In genomic region chr6:110491644-110492317, GRCh38 we compare ENCODE assay signal across 14 cellular contexts. TPM values are rescaled to one million over a fixed set of nuclear protein-coding genes. Genes with fewer than 3 reads are reported as not detected.
DNase-seq lines count a peak whose midpoint lies in the region; ATAC-seq and TF ChIP-seq lines count a peak whose summit lies in the region.
"Had no signal": no experiment of that assay in that cellular context is flagged by ENCODE, and none has a peak within 500 bp of the region (broad histone marks: within the 10 kb centered on the region; RNA-seq: fewer than 3 reads in every experiment).

No MANE protein-coding gene starts in this region.

- peak overlapping the region; percentile 47 for H3K14ac ChIP-seq in trophoblast cell (ENCODE audit: low read length)

- H2AK5ac ChIP-seq in trophoblast cell (ENCODE audit: low read length): no peak overlapping the region

- H4K20me1 ChIP-seq in GM23338 (replicated peaks; ENCODE audit: insufficient read depth): no peaks in the 10 kb centered on the region

- no peaks in the 10 kb centered on the region for H3K36me3 Mint-ChIP-seq in GM23338 (ENCODE audit: low read depth)
- no peaks in the 10 kb centered on the region for H3K36me3 Mint-ChIP-seq in activated CD4-positive, alpha-beta memory T cell treated with anti-CD3 and anti-CD28 coated beads, Interleukin-2, amount 10 ng/mL, durations not matched to agents 7 days and 5 days (ENCODE audit: low read depth)

- H4K8ac ChIP-seq in trophoblast cell (ENCODE audit: low read depth, low read length): no peak overlapping the region

- no peak overlapping the region for H3K27ac Mint-ChIP-seq in GM23338
- no peak overlapping the region for H3K27ac Mint-ChIP-seq in activated CD4-positive, alpha-beta memory T cell treated with anti-CD3 and anti-CD28 coated beads, Interleukin-2, amount 10 ng/mL, durations not matched to agents 7 days and 5 days
- H3K27ac Mint-ChIP-seq: activated T-helper 1 cell treated with anti-CD3 and anti-CD28 coated beads, Interleukin-12 subunit alpha, Interleukin-12 subunit beta, Interleukin-2, Interleukin-4 antibody, amounts not matched to agents 30 ng/mL and 10 ng/mL and 1 ng/mL, durations not matched to agents 14 hours and 24 hours and 36 hours had no signal

- POLR2A ChIA-PET in activated CD4-positive, alpha-beta memory T cell treated with anti-CD3 and anti-CD28 coated beads, Interleukin-2, amount 10 ng/mL, durations not matched to agents 7 days and 5 days (lab: Charles Lee): no interaction called here

- H3K79me1 ChIP-seq in trophoblast cell (ENCODE audit: low read length): peaks cover 12% of the 10 kb centered on the region

- no peak overlapping the region for H3K23ac ChIP-seq in trophoblast cell (ENCODE audit: low read length)

- H3K4me1 ChIP-seq in GM23338 (ENCODE audit: insufficient read depth): 0 out of 2 replicates have a peak, but pooled peaks cover 5% of the 10 kb centered on the region
- H3K4me1 ChIP-seq in trophoblast cell (ENCODE audit: control insufficient read depth in 1 of 2, insufficient read depth in 2 of 2, low read length in 2 of 2): peaks cover 14 to 17% of the 10 kb centered on the region in 2 experiments
- H3K4me1 ChIP-seq: upper lobe of left lung had no signal

- H2BK120ac ChIP-seq in trophoblast cell (ENCODE audit: insufficient read depth, low read length, poor library complexity): no peak overlapping the region

- no peaks in the 10 kb centered on the region for H3K79me2 ChIP-seq in GM23338 (replicated peaks; ENCODE audit: insufficient read depth)
- H3K79me2 ChIP-seq in trophoblast cell (ENCODE audit: control insufficient read depth, insufficient read depth, low read length, poor library complexity): no peaks in the 10 kb centered on the region

- H2AFZ ChIP-seq in GM23338 (peak overlapping the region; percentile 43; the same call in 1 of the 2 replicates), trophoblast cell (ENCODE audit: insufficient read depth, low read length, poor library complexity) (no peak overlapping the region)

- no peak overlapping the region for H4K12ac ChIP-seq in trophoblast cell (ENCODE audit: low read depth, low read length)

- H4K91ac ChIP-seq in trophoblast cell (ENCODE audit: low read depth, low read length): peak overlapping the region; percentile 47

- H3K36me3 ChIP-seq in GM23338 (ENCODE audit: insufficient read depth): no peaks in the 10 kb centered on the region
- no peaks in the 10 kb centered on the region for H3K36me3 ChIP-seq in trophoblast cell (ENCODE audit: control insufficient read depth in 1 of 2, insufficient read depth in 2 of 2, low read length in 2 of 2)
- H3K36me3 ChIP-seq: upper lobe of left lung had no signal

- H3K27me3 ChIP-seq in GM23338 (ENCODE audit: insufficient read depth) (no peaks in the 10 kb centered on the region), trophoblast cell (ENCODE audit: insufficient read depth, low read length) (no peaks in the 10 kb centered on the region)
- H3K27me3 ChIP-seq: upper lobe of left lung had no signal

- no peak overlapping the region for H3K9ac ChIP-seq in trophoblast cell (ENCODE audit: low read length)

- peak overlapping the region; percentile 45 for H2BK12ac ChIP-seq in trophoblast cell (ENCODE audit: low read length)

- H3K4me3 ChIP-seq in GM23338: no peak overlapping the region
- H3K4me3 ChIP-seq in choroid plexus epithelial cell (ENCODE audit: low read depth, low read length): peak overlapping the region; percentile 19
- H3K4me3 ChIP-seq in trophoblast cell (ENCODE audit: low read depth, low read length): no peak overlapping the region
- H3K4me3 ChIP-seq: upper lobe of left lung had no signal

- ATAC-seq in GM23338 (no peak), HG03175 (IDR thresholded peaks at IDR 0.05; ENCODE audit: unreplicated experiment) (no peak)

- CTCF ChIA-PET in activated CD4-positive, alpha-beta memory T cell treated with anti-CD3 and anti-CD28 coated beads, Interleukin-2, amount 10 ng/mL, durations not matched to agents 7 days and 5 days (lab: Charles Lee): no interaction called here

- H3K9me2 ChIP-seq in GM23338 (ENCODE audit: insufficient read depth): no peaks in the 10 kb centered on the region; the same call in 1 of the 2 replicates

- no CpG with 5 or more reads among the region's 7 CpGs for WGBS in trophoblast cell (ENCODE audit: extremely low coverage, insufficient coverage, insufficient read length)

- H2BK5ac ChIP-seq in trophoblast cell (ENCODE audit: low read depth, low read length, poor library complexity): peak overlapping the region; percentile 49

- H3K9me3 Mint-ChIP-seq in GM23338: no peaks in the 10 kb centered on the region
- H3K9me3 Mint-ChIP-seq in activated CD4-positive, alpha-beta memory T cell treated with anti-CD3 and anti-CD28 coated beads, Interleukin-2, amount 10 ng/mL, durations not matched to agents 7 days and 5 days: no peaks in the 10 kb centered on the region
- H3K9me3 Mint-ChIP-seq: activated T-helper 1 cell treated with anti-CD3 and anti-CD28 coated beads, Interleukin-12 subunit alpha, Interleukin-12 subunit beta, Interleukin-2, Interleukin-4 antibody, amounts not matched to agents 30 ng/mL and 10 ng/mL and 1 ng/mL, durations not matched to agents 14 hours and 24 hours and 36 hours had no signal

- no peaks in the 10 kb centered on the region for H3F3A ChIP-seq in GM23338 (replicated peaks; ENCODE audit: low read depth)

- no peak overlapping the region for H3K27ac ChIP-seq in GM23338 (ENCODE audit: low read depth)
- no peak overlapping the region for H3K27ac ChIP-seq in trophoblast cell (ENCODE audit: low read depth, low read length)
- H3K27ac ChIP-seq: upper lobe of left lung had no signal

- no peak for TF ChIP-seq CTCF in GM23338 (conservative IDR thresholded peaks at IDR 0.05; ENCODE audit: low read depth in 2 of 2)
- TF ChIP-seq CTCF in choroid plexus epithelial cell (conservative IDR thresholded peaks at IDR 0.05; ENCODE audit: low read depth, low read length): no peak

- H3K4me2 ChIP-seq in GM23338 (no peak overlapping the region), trophoblast cell (ENCODE audit: low read length) (no peak overlapping the region)

- no peak overlapping the region for H3K4ac ChIP-seq in trophoblast cell (ENCODE audit: low read depth, low read length)

- H3K9me3 ChIP-seq in trophoblast cell (ENCODE audit: insufficient read depth, low read depth, low read length): no peaks in the 10 kb centered on the region
- H3K9me3 ChIP-seq: upper lobe of left lung had no signal

- peaks cover 4% of the 10 kb centered on the region for H3K27me3 Mint-ChIP-seq in GM23338 (ENCODE audit: insufficient read depth, low read depth, poor library complexity)
- peaks cover 31% of the 10 kb centered on the region for H3K27me3 Mint-ChIP-seq in activated CD4-positive, alpha-beta memory T cell treated with anti-CD3 and anti-CD28 coated beads, Interleukin-2, amount 10 ng/mL, durations not matched to agents 7 days and 5 days

- no peak overlapping the region for H3K4me3 Mint-ChIP-seq in GM23338
- H3K4me3 Mint-ChIP-seq in activated CD4-positive, alpha-beta memory T cell treated with anti-CD3 and anti-CD28 coated beads, Interleukin-2, amount 10 ng/mL, durations not matched to agents 7 days and 5 days: no peak overlapping the region
- H3K4me3 Mint-ChIP-seq: activated T-helper 1 cell treated with anti-CD3 and anti-CD28 coated beads, Interleukin-12 subunit alpha, Interleukin-12 subunit beta, Interleukin-2, Interleukin-4 antibody, amounts not matched to agents 30 ng/mL and 10 ng/mL and 1 ng/mL, durations not matched to agents 14 hours and 24 hours and 36 hours had no signal

- no peak overlapping the region for H3K18ac ChIP-seq in trophoblast cell (ENCODE audit: low read length)

- peaks cover 3% of the 10 kb centered on the region; the same call in 1 of the 3 replicates for H3K4me1 Mint-ChIP-seq in GM23338
- H3K4me1 Mint-ChIP-seq in activated CD4-positive, alpha-beta memory T cell treated with anti-CD3 and anti-CD28 coated beads, Interleukin-2, amount 10 ng/mL, durations not matched to agents 7 days and 5 days: peaks cover 14% of the 10 kb centered on the region

- DNase-seq in GM23338 (ENCODE audit: low spot score): peak; percentile 10
- peak; percentile 51 for DNase-seq in NCI-H2196 (lab: John Stamatoyannopoulos, UW; ENCODE audit: unreplicated experiment)
- DNase-seq in choroid plexus epithelial cell (ENCODE audit: low read depth): peak; percentile 86
- DNase-seq in trophoblast cell: peak in 1 of 2 donors; percentile 27
- DNase-seq in activated CD4-positive, alpha-beta memory T cell treated with anti-CD3 and anti-CD28 coated beads, Interleukin-2, amount 10 ng/mL, durations not matched to agents 7 days and 5 days: no peak
- DNase-seq in SIG-M5 (lab: John Stamatoyannopoulos, UW): no peak
- no peak for DNase-seq in activated naive CD4-positive, alpha-beta T cell treated with anti-CD3 and anti-CD28 coated beads, Interleukin-2, amount 50 U/mL, for 16 hours
- DNase-seq: DMS153, NCI-H1105 treated with DMSO at 0.1 percent for 48 hours, SW 1271, upper lobe of left lung had no signal

RNA-seq across cellular contexts. Expression of gene SLC22A16, which starts 15.4 kb away (rescaled TPM):
- 0.42 TPM in 1 of 2 replicates, not detected in the other for total RNA-seq in GM23338 (2014; rRNA removed; shearing (Covaris generic))
- polyA plus RNA-seq in GM23338 (2016; fragmentation: Nextera tagmentation; extraction: Ambion mirVana): 0.24 and 0.37 TPM in 2 replicates
- 0.22 and 0.36 TPM in 2 replicates for polyA plus RNA-seq in trophoblast cell (2013)
- not detected for total RNA-seq in activated CD4-positive, alpha-beta memory T cell treated with anti-CD3 and anti-CD28 coated beads, Interleukin-2, amount 10 ng/mL, durations not matched to agents 7 days and 5 days
- total RNA-seq: activated T-helper 1 cell treated with anti-CD3 and anti-CD28 coated beads, Interleukin-12 subunit alpha, Interleukin-12 subunit beta, Interleukin-2, Interleukin-4 antibody, amounts not matched to agents 30 ng/mL and 10 ng/mL and 1 ng/mL, durations not matched to agents 14 hours and 24 hours and 36 hours; endothelial cell of umbilical vein had no signal
- polyA plus RNA-seq: endothelial cell of umbilical vein had no signal

Comparison
In these comparisons a context has a peak if more than half of its experiments do, and no peak if none do; other contexts are left out.
1. DNase-seq: peak in GM23338 (single experiment), NCI-H2196 (single experiment) and choroid plexus epithelial cell (single experiment); none in activated CD4-positive, alpha-beta memory T cell treated with anti-CD3 and anti-CD28 coated beads, Interleukin-2, amount 10 ng/mL, durations not matched to agents 7 days and 5 days (single experiment), SIG-M5 (single experiment) and activated naive CD4-positive, alpha-beta T cell treated with anti-CD3 and anti-CD28 coated beads, Interleukin-2, amount 50 U/mL, for 16 hours (single experiment).